Comparison of ENCODE assay signal across 19 cellular contexts in genomic region chr19:49229416-49229815, GRCh38.
DNase-seq lines count a peak whose midpoint lies in the region; ATAC-seq and TF ChIP-seq lines count a peak whose summit lies in the region.
"Had no signal": no experiment of that assay in that cellular context is flagged by ENCODE, and none has a peak within 500 bp of the region (broad histone marks: within the 10 kb centered on the region; RNA-seq: fewer than 3 reads in every experiment).

No MANE protein-coding gene starts in this region.

- no peak for ATAC-seq in left ventricle myocardium superior
- ATAC-seq: CD8-positive, alpha-beta T cell; GM12878 had no signal

- no peak overlapping the region for H2BK120ac ChIP-seq in mesenchymal stem cell (ENCODE audit: low read depth, low read length)

- intact Hi-C loops in cardiac septum (cut with DNase I) (loop anchor here (5.0 kb wide), 1 partner anchor 98 kb away; the partner anchor contains the start of gene SLC6A16), left ventricle myocardium superior (cut with micrococcal nuclease) (no loop called here)

- H3K4me2 ChIP-seq in mesenchymal stem cell (ENCODE audit: low read length, poor library complexity, severe bottlenecking), result no peak overlapping the region
- H3K4me2 ChIP-seq in Karpas-422 (ENCODE audit: low read depth, low read length, poor library complexity, severe bottlenecking), result no peak overlapping the region
- H3K4me2 ChIP-seq: BLaER1 had no signal

- H3K27me3 ChIP-seq in mesenchymal stem cell (ENCODE audit: control insufficient read depth in 1 of 2, insufficient read depth in 1 of 2, low read length in 2 of 2) (peaks cover 0 to 2% of the 10 kb centered on the region in 2 experiments), Karpas-422 (ENCODE audit: low read length) (no peaks in the 10 kb centered on the region)
- H3K27me3 ChIP-seq: BLaER1 had no signal

- no peak overlapping the region for H4K91ac ChIP-seq in mesenchymal stem cell (ENCODE audit: low read length)

- H3K79me1 ChIP-seq in mesenchymal stem cell (replicated peaks; ENCODE audit: low read length, poor library complexity, severe bottlenecking), result no peaks in the 10 kb centered on the region

- H3K23ac ChIP-seq in mesenchymal stem cell (ENCODE audit: low read length in 2 of 2), result no peak overlapping the region

- H3K9ac ChIP-seq in mesenchymal stem cell (ENCODE audit: low read length), result no peak overlapping the region
- no peak overlapping the region for H3K9ac ChIP-seq in Karpas-422 (ENCODE audit: low read length)
- H3K9ac ChIP-seq: BLaER1, GM23248 had no signal

- 100% methylated on average over 1 of the region's 3 CpGs for WGBS in mesenchymal stem cell

- H3K4me1 ChIP-seq in mesenchymal stem cell (ENCODE audit: control insufficient read depth, insufficient read depth, low read depth, low read length) (peaks cover under 1% of the 10 kb centered on the region), Karpas-422 (ENCODE audit: low read length) (peaks cover 4% of the 10 kb centered on the region)
- H3K4me1 ChIP-seq: Caco-2 had no signal

- H2AFZ ChIP-seq in mesenchymal stem cell (ENCODE audit: low read depth, low read length) (no peak overlapping the region), Karpas-422 (ENCODE audit: low read length) (no peak overlapping the region)
- H2AFZ ChIP-seq: GM23248 had no signal

- H3K36me3 ChIP-seq in mesenchymal stem cell (ENCODE audit: control insufficient read depth in 1 of 2, insufficient read depth in 2 of 2, low read depth in 1 of 2, low read length in 2 of 2) (no peaks in the 10 kb centered on the region), Karpas-422 (ENCODE audit: insufficient read depth, low read length) (no peaks in the 10 kb centered on the region)
- H3K36me3 ChIP-seq: BLaER1 had no signal

- H3K9me2 ChIP-seq in Karpas-422 (replicated peaks; ENCODE audit: insufficient read depth, low read length), result no peaks in the 10 kb centered on the region

- no peak for TF ChIP-seq CTCF in choroid plexus epithelial cell (conservative IDR thresholded peaks at IDR 0.05; ENCODE audit: low read depth, low read length)

- H3K27ac ChIP-seq in mesenchymal stem cell (ENCODE audit: low read length, poor library complexity, severe bottlenecking) (no peak overlapping the region), Karpas-422 (ENCODE audit: low read length) (no peak overlapping the region)
- H3K27ac ChIP-seq: BLaER1, C4-2B, GM23248 had no signal

- no peak overlapping the region for H2BK12ac ChIP-seq in mesenchymal stem cell (ENCODE audit: low read length in 2 of 2)

- DNase-seq in cardiac septum (ENCODE audit: low spot score), result peak; percentile 19
- DNase-seq in left ventricle myocardium superior, result no peak
- peak; percentile 16 for DNase-seq in choroid plexus epithelial cell (ENCODE audit: low read depth)
- DNase-seq in mesenchymal stem cell, result peak; percentile 8
- DNase-seq in NCI-H2171 treated with DMSO at 0.1 percent for 48 hours (lab: John Stamatoyannopoulos, UW), result no peak
- no peak for DNase-seq in Karpas-422
- DNase-seq in A172 (ENCODE audit: low spot score), result no peak
- DNase-seq: Caco-2; CD4-positive, CD25-positive, alpha-beta regulatory T cell; CD8-positive, alpha-beta T cell; DMS79; EL; GDM1; GM23248; H7; HCEC 1CT had no signal

- H3K18ac ChIP-seq in mesenchymal stem cell (ENCODE audit: low read depth in 1 of 2, low read length in 2 of 2), result no peak overlapping the region

- no peaks in the 10 kb centered on the region for H3K79me2 ChIP-seq in Karpas-422 (ENCODE audit: low read length)

- H3K14ac ChIP-seq in mesenchymal stem cell (ENCODE audit: low read length in 2 of 2), result no peak overlapping the region

- no peaks in the 10 kb centered on the region for H3K9me3 ChIP-seq in mesenchymal stem cell (ENCODE audit: control insufficient read depth, low read length)
- H3K9me3 ChIP-seq in Karpas-422 (ENCODE audit: low read length), result no peaks in the 10 kb centered on the region
- H3K9me3 ChIP-seq: BLaER1, Caco-2 had no signal

- H3K4me3 ChIP-seq in choroid plexus epithelial cell (ENCODE audit: low read depth, low read length), result no peak overlapping the region
- H3K4me3 ChIP-seq in mesenchymal stem cell (ENCODE audit: insufficient read depth in 1 of 2, low read depth in 1 of 2, low read length in 2 of 2), result no peak overlapping the region
- H3K4me3 ChIP-seq in Karpas-422 (ENCODE audit: low read length), result no peak overlapping the region
- H3K4me3 ChIP-seq: BLaER1, GM12878, GM23248 had no signal

- H2AK5ac ChIP-seq in mesenchymal stem cell (ENCODE audit: low read length, severe bottlenecking), result no peak overlapping the region

- no peaks in the 10 kb centered on the region for H4K20me1 ChIP-seq in Karpas-422 (ENCODE audit: insufficient read depth, low read depth, low read length)
- H4K20me1 ChIP-seq: BLaER1 had no signal

- H4K8ac ChIP-seq in mesenchymal stem cell (ENCODE audit: low read length), result no peak overlapping the region

- H2BK5ac ChIP-seq in mesenchymal stem cell (ENCODE audit: low read depth, low read length, poor library complexity, severe bottlenecking), result no peak overlapping the region

- H3K4ac ChIP-seq in mesenchymal stem cell (ENCODE audit: low read depth in 1 of 2, low read length in 2 of 2), result no peak overlapping the region

- no peak overlapping the region for H2BK15ac ChIP-seq in mesenchymal stem cell (ENCODE audit: low read depth, poor library complexity, severe bottlenecking)

Comparison
In these comparisons a context has a peak if more than half of its experiments do, and no peak if none do; other contexts are left out.
1. DNase-seq: peak in cardiac septum (single experiment), choroid plexus epithelial cell (single experiment) and mesenchymal stem cell (single experiment); none in left ventricle myocardium superior (single experiment), NCI-H2171 treated with DMSO at 0.1 percent for 48 hours (single experiment), Karpas-422 (single experiment) and A172 (single experiment).